In genomic region chr20:38723982-38724602, GRCh38 we compare ENCODE assay signal across 1 cellular context.
TF ChIP-seq lines count a peak whose summit lies in the region.

SLC32A1 (plus strand) TSS chr20:38724486; CDS start chr20:38724725, 239 bp downstream.

TF ChIP-seq in HepG2, 621 proteins besides CTCF, POLR2A, EP300 and RAD21:
- TF ChIP-seq ZNF788 (CRISPR knock-in tag; IDR thresholded peaks at IDR 0.05; ENCODE audit: borderline replicate concordance) (0 out of 2 replicates have a peak, but pooled peaks have one; percentile 2), ZNF879 (CRISPR knock-in tag; IDR thresholded peaks at IDR 0.05) (no peak)
